Comparison of ENCODE assay signal across 1 cellular context in the genomic region with DNA sequence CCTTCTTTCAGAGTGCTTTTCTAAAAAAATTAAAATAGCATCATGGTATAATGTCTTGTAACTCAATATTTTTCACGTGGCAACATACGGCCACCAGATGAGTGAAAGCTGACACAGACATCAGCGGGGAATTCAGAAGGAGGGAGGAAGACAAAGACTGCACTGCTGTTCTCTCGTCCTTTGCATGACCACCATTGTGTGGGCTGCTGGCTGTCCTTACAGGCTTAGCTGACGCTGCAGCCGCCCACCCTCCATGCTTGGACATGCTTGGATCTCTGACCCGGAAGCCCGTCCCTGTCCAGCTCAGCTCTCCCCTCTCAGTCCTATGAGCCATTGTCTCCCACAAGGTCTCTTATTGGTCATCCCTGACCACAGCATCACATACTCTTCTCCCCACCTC.
TF ChIP-seq lines count a peak whose summit lies in the region.

No MANE protein-coding gene starts in this region.

TF ChIP-seq in GM23338, 12 proteins besides CTCF, POLR2A, EP300 and RAD21 (continued from another document):
- TF ChIP-seq EZH2phosphoT487 (IDR thresholded peaks at IDR 0.05; ENCODE audit: unreplicated experiment) (no peak), ZNF331 (CRISPR knock-in tag; IDR thresholded peaks at IDR 0.05; ENCODE audit: low read depth) (no peak)
